23 cellular contexts compared by ENCODE assay signal in genomic region chr3:29456901-29457300, GRCh38.
"Had no signal": no experiment of that assay in that cellular context is flagged by ENCODE, and none has a peak within 500 bp of the region (broad histone marks: within the 10 kb centered on the region; RNA-seq: fewer than 3 reads in every experiment).

No MANE protein-coding gene starts in this region.

- H3K27me3 ChIP-seq: SJSA1 had no signal

- H3K9me3 ChIP-seq: SJSA1 had no signal

- DNase-seq: KBM-7, MV-4-11, NCI-H1048, NCI-H1105, NCI-H1417, NCI-H146, NCI-H1694 treated with DMSO at 0.1 percent for 48 hours, NCI-H1930, NCI-H2081, NCI-H2107, NCI-H2227 treated with DMSO at 0.1 percent for 48 hours, NCI-H446, NCI-H510A, NCI-H524 treated with DMSO at 0.1 percent for 48 hours, NCI-H69, NCI-H774, Right ventricle myocardium superior, RPMI8226, SIG-M5 had no signal

- FAIRE-seq: HTR-8/SVneo, RCC 7860 had no signal

- H3K27ac ChIP-seq: SJSA1, SK-N-MC had no signal

- H3K4me3 ChIP-seq: SJSA1, SK-N-MC had no signal

- H3K4me1 ChIP-seq: SJSA1 had no signal
